9 cellular contexts compared by ENCODE assay signal in the genomic region with DNA sequence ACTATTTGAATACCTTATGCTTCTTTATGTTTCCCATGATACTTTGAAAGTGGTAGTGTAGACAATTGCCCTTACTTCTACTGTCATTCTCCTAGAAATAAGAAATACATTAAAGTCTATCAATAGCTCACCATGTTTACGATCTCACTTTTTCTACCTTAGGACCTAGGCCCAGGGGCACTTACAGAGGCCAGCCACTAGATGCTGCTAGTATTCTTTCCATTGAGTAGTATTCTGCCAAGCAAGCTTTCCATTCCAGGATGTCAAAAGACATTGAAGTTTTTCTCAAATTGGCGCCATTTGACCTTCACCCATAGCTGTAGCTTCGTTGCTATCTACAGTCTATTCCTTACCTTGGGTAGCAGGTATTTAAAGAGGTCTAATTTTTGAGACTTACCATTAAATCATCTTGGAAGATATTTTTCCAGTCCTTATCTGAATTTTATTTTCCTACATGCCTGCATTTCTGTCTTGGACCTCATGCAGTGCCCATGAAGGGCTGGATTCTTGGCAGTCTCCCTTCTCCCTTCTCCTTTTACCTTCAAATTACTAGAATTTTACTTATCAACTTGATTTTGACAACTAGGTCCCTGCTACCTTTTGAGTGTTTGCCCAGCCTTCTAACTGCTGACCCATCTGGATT.
DNase-seq lines count a peak whose midpoint lies in the region; ATAC-seq, FAIRE-seq and TF ChIP-seq lines count a peak whose summit lies in the region.
"Had no signal": no experiment of that assay in that cellular context is flagged by ENCODE, and none has a peak within 500 bp of the region (broad histone marks: within the 10 kb centered on the region; RNA-seq: fewer than 3 reads in every experiment).

No MANE protein-coding gene starts in this region.

- ATAC-seq in GM19463 (IDR thresholded peaks at IDR 0.05; ENCODE audit: unreplicated experiment) = peak; percentile 85
- peak; percentile 67 for ATAC-seq in HG03521 (IDR thresholded peaks at IDR 0.05; ENCODE audit: unreplicated experiment)
- ATAC-seq in HepG2 = peak; percentile 97
- no peak for ATAC-seq in GM21515 (IDR thresholded peaks at IDR 0.05; ENCODE audit: unreplicated experiment)
- no peak for ATAC-seq in stimulated activated effector memory CD8-positive, alpha-beta T cell treated with anti-CD3 and anti-CD28 coated beads, Interleukin-12 subunit alpha, Interleukin-12 subunit beta, amount 100 ng/mL, for 72 hours

- H3K27me3 ChIP-seq in HepG2 (ENCODE audit: control insufficient read depth in 1 of 2, insufficient read depth in 2 of 2, low read length in 2 of 2) = no peaks in the 10 kb centered on the region

- no peak overlapping the region for H3K4me3 ChIP-seq in HepG2 (replicated peaks in 1 of 3; ENCODE audit: insufficient read depth in 1 of 3, low read depth in 2 of 3, low read length in 3 of 3)

- no peak overlapping the region for H3K4me3 Mint-ChIP-seq in Calu3 (ENCODE audit: low read depth, unreplicated experiment)
- H3K4me3 Mint-ChIP-seq in stimulated activated effector memory CD8-positive, alpha-beta T cell treated with anti-CD3 and anti-CD28 coated beads, Interleukin-12 subunit alpha, Interleukin-12 subunit beta, amount 100 ng/mL, for 72 hours = no peak overlapping the region
- H3K4me3 Mint-ChIP-seq: naive B cell had no signal

- H3K36me3 ChIP-seq in HepG2 (replicated peaks in 1 of 2; ENCODE audit: control insufficient read depth in 1 of 2, insufficient read depth in 2 of 2, low read length in 2 of 2) = no peaks in the 10 kb centered on the region

- TF ChIP-seq RAD21 in HepG2 (CRISPR knock-in tag; IDR thresholded peaks at IDR 0.05) = peak; percentile 63

- H3K9me3 ChIP-seq in HepG2 (ENCODE audit: low read length) = no peaks in the 10 kb centered on the region

- TF ChIP-seq EP300 in HepG2 (IDR thresholded peaks at IDR 0.05; ENCODE audit: low read depth in 2 of 2, low read length in 2 of 2) (no peak), HepG2 (CRISPR knock-in tag; IDR thresholded peaks at IDR 0.05; ENCODE audit: borderline replicate concordance) (no peak)

- in situ Hi-C loops in HepG2 (cut with HindIII; ENCODE audit: extremely low pct_ligation_motif_present, low pct_unique_long_range_greater_than_20kb) = loop anchor here (5.0 kb wide), 1 partner anchor 374 kb away; no protein-coding TSS in a partner anchor

- no peaks in the 10 kb centered on the region for H3K79me2 ChIP-seq in HepG2 (ENCODE audit: insufficient read depth, low read length)

- no peak overlapping the region for H3K27ac Mint-ChIP-seq in Calu3 (ENCODE audit: unreplicated experiment)
- H3K27ac Mint-ChIP-seq in stimulated activated effector memory CD8-positive, alpha-beta T cell treated with anti-CD3 and anti-CD28 coated beads, Interleukin-12 subunit alpha, Interleukin-12 subunit beta, amount 100 ng/mL, for 72 hours = no peak overlapping the region
- H3K27ac Mint-ChIP-seq: naive B cell had no signal

- DNase-seq in Calu3 (peak; percentile 65), NCI-H69 (lab: John Stamatoyannopoulos, UW) (peak; percentile 87), brain pericyte (ENCODE audit: low read depth, low spot score) (peak; percentile 21), HepG2 (ENCODE audit: low spot score) (peak; percentile 34)
- DNase-seq in stimulated activated effector memory CD8-positive, alpha-beta T cell treated with anti-CD3 and anti-CD28 coated beads, Interleukin-12 subunit alpha, Interleukin-12 subunit beta, amount 100 ng/mL, for 72 hours (ENCODE audit: low spot score in 2 of 2) = no peak
- DNase-seq: naive B cell had no signal

- TF ChIP-seq CTCF in Calu3 (IDR thresholded peaks at IDR 0.05; ENCODE audit: unreplicated experiment) (peak; percentile 94), HepG2 (CRISPR knock-in tag; IDR thresholded peaks at IDR 0.05) (peak; percentile 81)

- H4K20me1 ChIP-seq in HepG2 (ENCODE audit: insufficient read depth, low read length) = no peaks in the 10 kb centered on the region

- POLR2A ChIA-PET in HepG2 (lab: Yijun Ruan, JAX) = interaction anchor here (1.3 kb wide), 1 partner anchor 371 kb away, joined by 3 read pairs; no protein-coding TSS in a partner anchor

- no peak overlapping the region for H2AFZ ChIP-seq in HepG2 (ENCODE audit: low read length)

- BruUV-seq in Calu3 (replicated peaks; lab: Mats Ljungman, UMichigan) (no TSS peak), HepG2 (replicated peaks; lab: Mats Ljungman, UMichigan) (no TSS peak)

- TF ChIP-seq POLR2A in HepG2 (IDR thresholded peaks at IDR 0.05; ENCODE audit: insufficient read depth in 1 of 2, low read depth in 2 of 2, low read length in 2 of 2) = no peak

- intact Hi-C loops in Calu3 (cut with micrococcal nuclease; ENCODE audit: unreplicated experiment) = loop anchor here (1.0 to 10.0 kb wide), 6 partner anchors 221 to 996 kb away; no protein-coding TSS in a partner anchor
- intact Hi-C loops in HepG2 (cut with micrococcal nuclease; ENCODE audit: unreplicated experiment) = loop anchor here (1.0 to 5.0 kb wide), 2 partner anchors 221 to 371 kb away; no protein-coding TSS in a partner anchor

- no peak overlapping the region for H3K27ac ChIP-seq in HepG2 (ENCODE audit: extremely low read length, insufficient read depth, low read length)

- H3K4me1 ChIP-seq in HepG2 (ENCODE audit: insufficient read depth, low read length) = no peaks in the 10 kb centered on the region

- H3K4me2 ChIP-seq in HepG2 (ENCODE audit: low read depth, low read length) = no peak overlapping the region

- no peaks in the 10 kb centered on the region for H3K36me3 Mint-ChIP-seq in Calu3 (ENCODE audit: insufficient read depth, unreplicated experiment)
- no peaks in the 10 kb centered on the region for H3K36me3 Mint-ChIP-seq in stimulated activated effector memory CD8-positive, alpha-beta T cell treated with anti-CD3 and anti-CD28 coated beads, Interleukin-12 subunit alpha, Interleukin-12 subunit beta, amount 100 ng/mL, for 72 hours
- H3K36me3 Mint-ChIP-seq: naive B cell had no signal

- FAIRE-seq in HepG2 (lab: Jason Lieb, UNC) = no peak

- no peaks in the 10 kb centered on the region for H3K27me3 Mint-ChIP-seq in Calu3 (ENCODE audit: unreplicated experiment)
- H3K27me3 Mint-ChIP-seq: naive B cell had no signal

- 2% methylated on average over 3 of the region's 3 CpGs for WGBS in HepG2 (ENCODE audit: low lambda C conversion rate)

- no peaks in the 10 kb centered on the region for H3K4me1 Mint-ChIP-seq in Calu3 (ENCODE audit: low read depth, unreplicated experiment)
- H3K4me1 Mint-ChIP-seq in stimulated activated effector memory CD8-positive, alpha-beta T cell treated with anti-CD3 and anti-CD28 coated beads, Interleukin-12 subunit alpha, Interleukin-12 subunit beta, amount 100 ng/mL, for 72 hours = no peaks in the 10 kb centered on the region
- H3K4me1 Mint-ChIP-seq: naive B cell had no signal

- no peaks in the 10 kb centered on the region for H3K9me3 Mint-ChIP-seq in Calu3 (ENCODE audit: low read depth, unreplicated experiment)
- H3K9me3 Mint-ChIP-seq in stimulated activated effector memory CD8-positive, alpha-beta T cell treated with anti-CD3 and anti-CD28 coated beads, Interleukin-12 subunit alpha, Interleukin-12 subunit beta, amount 100 ng/mL, for 72 hours = no peaks in the 10 kb centered on the region

- H3K9ac ChIP-seq in HepG2 (ENCODE audit: insufficient read depth, low read depth, low read length) = no peak overlapping the region

- CTCF ChIA-PET in Calu3 (lab: Charles Lee) (interaction anchor here (0.5 to 2.4 kb wide), 12 partner anchors 44 to 604 kb away, joined by 3 to 32 read pairs (median 4); no protein-coding TSS in a partner anchor), HepG2 (lab: Yijun Ruan, JAX; ENCODE audit: low intra/inter-chr PET ratio, low total read pairs) (interaction anchor here (2.1 kb wide), 1 partner anchor 370 kb away, joined by 21 read pairs; no protein-coding TSS in a partner anchor)

TF ChIP-seq in HepG2, 621 proteins besides CTCF, POLR2A, EP300 and RAD21 (continues in another document):
- TF ChIP-seq, protein P1, sequence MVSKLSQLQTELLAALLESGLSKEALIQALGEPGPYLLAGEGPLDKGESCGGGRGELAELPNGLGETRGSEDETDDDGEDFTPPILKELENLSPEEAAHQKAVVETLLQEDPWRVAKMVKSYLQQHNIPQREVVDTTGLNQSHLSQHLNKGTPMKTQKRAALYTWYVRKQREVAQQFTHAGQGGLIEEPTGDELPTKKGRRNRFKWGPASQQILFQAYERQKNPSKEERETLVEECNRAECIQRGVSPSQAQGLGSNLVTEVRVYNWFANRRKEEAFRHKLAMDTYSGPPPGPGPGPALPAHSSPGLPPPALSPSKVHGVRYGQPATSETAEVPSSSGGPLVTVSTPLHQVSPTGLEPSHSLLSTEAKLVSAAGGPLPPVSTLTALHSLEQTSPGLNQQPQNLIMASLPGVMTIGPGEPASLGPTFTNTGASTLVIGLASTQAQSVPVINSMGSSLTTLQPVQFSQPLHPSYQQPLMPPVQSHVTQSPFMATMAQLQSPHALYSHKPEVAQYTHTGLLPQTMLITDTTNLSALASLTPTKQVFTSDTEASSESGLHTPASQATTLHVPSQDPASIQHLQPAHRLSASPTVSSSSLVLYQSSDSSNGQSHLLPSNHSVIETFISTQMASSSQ (IDR thresholded peaks at IDR 0.05; ENCODE audit: low read depth) = no peak
- TF ChIP-seq, protein P1 (CRISPR knock-in tag; IDR thresholded peaks at IDR 0.05; ENCODE audit: borderline replicate concordance) = no peak
- TF ChIP-seq MZF1 (CRISPR knock-in tag; IDR thresholded peaks at IDR 0.05; ENCODE audit: borderline replicate concordance) (no peak), ZNF552 (CRISPR knock-in tag; IDR thresholded peaks at IDR 0.05; ENCODE audit: borderline replicate concordance) (no peak), ZNF652 (CRISPR knock-in tag; IDR thresholded peaks at IDR 0.05; ENCODE audit: borderline replicate concordance, low read depth) (no peak), SMC3 (IDR thresholded peaks at IDR 0.05; ENCODE audit: low read length) (peak; percentile 78), GZF1 (CRISPR knock-in tag; IDR thresholded peaks at IDR 0.05) (no peak), NFIB (CRISPR knock-in tag; IDR thresholded peaks at IDR 0.05; ENCODE audit: borderline replicate concordance) (no peak), SMARCE1 (IDR thresholded peaks at IDR 0.05; ENCODE audit: borderline replicate concordance) (no peak), ELF3 (CRISPR knock-in tag; IDR thresholded peaks at IDR 0.05) (no peak), ZBTB21 (CRISPR knock-in tag; IDR thresholded peaks at IDR 0.05) (no peak)

Comparison
In these comparisons a context has a peak if more than half of its experiments do, and no peak if none do; other contexts are left out.
1. DNase-seq: peak in Calu3 (single experiment), NCI-H69 (single experiment), brain pericyte (single experiment) and HepG2 (single experiment); none in stimulated activated effector memory CD8-positive, alpha-beta T cell treated with anti-CD3 and anti-CD28 coated beads, Interleukin-12 subunit alpha, Interleukin-12 subunit beta, amount 100 ng/mL, for 72 hours (0 of 2).
2. ATAC-seq: peak in GM19463 (single experiment), HG03521 (single experiment) and HepG2 (single experiment); none in GM21515 (single experiment) and stimulated activated effector memory CD8-positive, alpha-beta T cell treated with anti-CD3 and anti-CD28 coated beads, Interleukin-12 subunit alpha, Interleukin-12 subunit beta, amount 100 ng/mL, for 72 hours (single experiment).